ENCODE assay signal across 1 cellular context in the genomic region with DNA sequence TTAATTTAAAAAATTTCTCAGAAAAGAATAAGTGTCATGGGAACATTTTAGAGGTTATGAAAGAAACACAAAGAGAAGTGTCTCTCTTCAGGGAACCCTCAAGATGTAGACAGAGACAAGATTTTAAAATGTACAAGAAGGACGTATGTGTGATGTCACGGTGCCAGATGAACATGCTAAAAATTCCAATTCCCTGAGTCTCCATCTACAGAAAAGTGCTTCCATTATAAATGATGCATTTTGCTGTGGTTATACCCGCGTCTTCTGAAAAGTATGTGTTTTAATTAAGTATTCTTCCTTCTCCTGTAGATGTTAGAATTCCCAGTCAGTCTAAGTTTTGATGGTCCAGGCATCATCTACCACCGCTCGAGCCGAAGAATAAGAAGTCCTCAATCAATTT.
TF ChIP-seq lines count a peak whose summit lies in the region.

No MANE protein-coding gene starts in this region.

TF ChIP-seq in GM23338, 12 proteins besides CTCF, POLR2A, EP300 and RAD21 (continued from another document):
- TF ChIP-seq, protein P1, sequence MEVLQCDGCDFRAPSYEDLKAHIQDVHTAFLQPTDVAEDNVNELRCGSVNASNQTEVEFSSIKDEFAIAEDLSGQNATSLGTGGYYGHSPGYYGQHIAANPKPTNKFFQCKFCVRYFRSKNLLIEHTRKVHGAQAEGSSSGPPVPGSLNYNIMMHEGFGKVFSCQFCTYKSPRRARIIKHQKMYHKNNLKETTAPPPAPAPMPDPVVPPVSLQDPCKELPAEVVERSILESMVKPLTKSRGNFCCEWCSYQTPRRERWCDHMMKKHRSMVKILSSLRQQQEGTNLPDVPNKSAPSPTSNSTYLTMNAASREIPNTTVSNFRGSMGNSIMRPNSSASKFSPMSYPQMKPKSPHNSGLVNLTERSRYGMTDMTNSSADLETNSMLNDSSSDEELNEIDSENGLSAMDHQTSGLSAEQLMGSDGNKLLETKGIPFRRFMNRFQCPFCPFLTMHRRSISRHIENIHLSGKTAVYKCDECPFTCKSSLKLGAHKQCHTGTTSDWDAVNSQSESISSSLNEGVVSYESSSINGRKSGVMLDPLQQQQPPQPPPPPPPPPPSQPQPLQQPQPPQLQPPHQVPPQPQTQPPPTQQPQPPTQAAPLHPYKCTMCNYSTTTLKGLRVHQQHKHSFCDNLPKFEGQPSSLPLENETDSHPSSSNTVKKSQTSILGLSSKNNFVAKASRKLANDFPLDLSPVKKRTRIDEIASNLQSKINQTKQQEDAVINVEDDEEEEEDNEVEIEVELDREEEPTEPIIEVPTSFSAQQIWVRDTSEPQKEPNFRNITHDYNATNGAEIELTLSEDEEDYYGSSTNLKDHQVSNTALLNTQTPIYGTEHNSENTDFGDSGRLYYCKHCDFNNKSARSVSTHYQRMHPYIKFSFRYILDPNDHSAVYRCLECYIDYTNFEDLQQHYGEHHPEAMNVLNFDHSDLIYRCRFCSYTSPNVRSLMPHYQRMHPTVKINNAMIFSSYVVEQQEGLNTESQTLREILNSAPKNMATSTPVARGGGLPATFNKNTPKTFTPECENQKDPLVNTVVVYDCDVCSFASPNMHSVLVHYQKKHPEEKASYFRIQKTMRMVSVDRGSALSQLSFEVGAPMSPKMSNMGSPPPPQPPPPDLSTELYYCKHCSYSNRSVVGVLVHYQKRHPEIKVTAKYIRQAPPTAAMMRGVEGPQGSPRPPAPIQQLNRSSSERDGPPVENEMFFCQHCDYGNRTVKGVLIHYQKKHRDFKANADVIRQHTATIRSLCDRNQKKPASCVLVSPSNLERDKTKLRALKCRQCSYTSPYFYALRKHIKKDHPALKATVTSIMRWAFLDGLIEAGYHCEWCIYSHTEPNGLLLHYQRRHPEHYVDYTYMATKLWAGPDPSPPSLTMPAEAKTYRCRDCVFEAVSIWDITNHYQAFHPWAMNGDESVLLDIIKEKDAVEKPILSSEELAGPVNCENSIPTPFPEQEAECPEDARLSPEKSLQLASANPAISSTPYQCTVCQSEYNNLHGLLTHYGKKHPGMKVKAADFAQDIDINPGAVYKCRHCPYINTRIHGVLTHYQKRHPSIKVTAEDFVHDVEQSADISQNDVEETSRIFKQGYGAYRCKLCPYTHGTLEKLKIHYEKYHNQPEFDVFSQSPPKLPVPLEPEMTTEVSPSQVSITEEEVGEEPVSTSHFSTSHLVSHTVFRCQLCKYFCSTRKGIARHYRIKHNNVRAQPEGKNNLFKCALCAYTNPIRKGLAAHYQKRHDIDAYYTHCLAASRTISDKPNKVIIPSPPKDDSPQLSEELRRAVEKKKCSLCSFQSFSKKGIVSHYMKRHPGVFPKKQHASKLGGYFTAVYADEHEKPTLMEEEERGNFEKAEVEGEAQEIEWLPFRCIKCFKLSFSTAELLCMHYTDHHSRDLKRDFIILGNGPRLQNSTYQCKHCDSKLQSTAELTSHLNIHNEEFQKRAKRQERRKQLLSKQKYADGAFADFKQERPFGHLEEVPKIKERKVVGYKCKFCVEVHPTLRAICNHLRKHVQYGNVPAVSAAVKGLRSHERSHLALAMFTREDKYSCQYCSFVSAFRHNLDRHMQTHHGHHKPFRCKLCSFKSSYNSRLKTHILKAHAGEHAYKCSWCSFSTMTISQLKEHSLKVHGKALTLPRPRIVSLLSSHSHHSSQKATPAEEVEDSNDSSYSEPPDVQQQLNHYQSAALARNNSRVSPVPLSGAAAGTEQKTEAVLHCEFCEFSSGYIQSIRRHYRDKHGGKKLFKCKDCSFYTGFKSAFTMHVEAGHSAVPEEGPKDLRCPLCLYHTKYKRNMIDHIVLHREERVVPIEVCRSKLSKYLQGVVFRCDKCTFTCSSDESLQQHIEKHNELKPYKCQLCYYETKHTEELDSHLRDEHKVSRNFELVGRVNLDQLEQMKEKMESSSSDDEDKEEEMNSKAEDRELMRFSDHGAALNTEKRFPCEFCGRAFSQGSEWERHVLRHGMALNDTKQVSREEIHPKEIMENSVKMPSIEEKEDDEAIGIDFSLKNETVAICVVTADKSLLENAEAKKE (CRISPR knock-in tag; IDR thresholded peaks at IDR 0.05), result no peak
- no peak for TF ChIP-seq CREB1 (CRISPR knock-in tag; IDR thresholded peaks at IDR 0.05; ENCODE audit: low read depth)
